In the genomic region with DNA sequence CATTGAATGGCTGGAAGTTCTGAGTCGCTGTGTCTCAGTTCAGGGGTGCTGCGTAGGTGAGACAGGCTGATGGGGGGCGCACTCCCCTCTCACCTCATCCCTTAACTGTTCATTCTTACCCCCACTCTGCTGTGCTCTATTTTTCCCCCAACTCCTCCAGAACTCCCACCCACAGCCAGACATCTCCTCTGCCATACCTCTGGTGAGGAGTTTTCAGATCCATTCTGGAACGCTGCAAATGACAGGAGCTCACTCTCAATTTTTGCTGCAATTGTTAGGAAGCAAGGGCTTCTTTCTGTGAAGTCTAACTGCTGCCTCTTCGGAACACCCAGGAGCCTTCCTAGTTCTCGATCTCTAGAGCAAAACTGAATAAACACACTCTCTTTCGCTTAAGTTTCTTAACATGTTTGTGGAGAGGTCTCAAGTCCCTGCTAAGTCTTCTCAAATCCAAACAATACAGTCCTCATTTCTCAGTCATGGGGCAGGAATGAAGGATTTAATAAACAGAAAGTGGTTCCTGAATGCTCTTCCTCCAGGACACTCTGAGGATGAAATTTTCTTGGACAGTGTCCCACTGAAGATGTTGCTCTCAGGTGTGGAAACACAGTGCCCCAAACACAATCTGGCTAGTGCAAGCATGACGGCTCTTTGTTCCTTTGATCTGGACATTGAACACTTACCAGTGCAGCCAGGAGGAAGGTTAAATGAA, we compare ENCODE assay signal across 16 cellular contexts.
"Had no signal": no experiment of that assay in that cellular context is flagged by ENCODE, and none has a peak within 500 bp of the region (broad histone marks: within the 10 kb centered on the region; RNA-seq: fewer than 3 reads in every experiment).

No MANE protein-coding gene starts in this region.

- H3K9me3 Mint-ChIP-seq: stimulated activated naive CD8-positive, alpha-beta T cell treated with anti-CD3 and anti-CD28 coated beads, Interleukin-15, Interleukin-2, amounts not matched to agents 100 ng/mL and 50 ng/mL, for 24 hours had no signal

- DNase-seq: activated CD4-positive, alpha-beta T cell treated with anti-CD3 and anti-CD28 coated beads for 1 hour; activated CD4-positive, alpha-beta T cell treated with anti-CD3 and anti-CD28 coated beads, Interleukin-2, amount 50 U/mL, for 48 hours; activated CD8-positive, alpha-beta memory T cell treated with anti-CD3 and anti-CD28 coated beads, Interleukin-2, amount 10 ng/mL, durations not matched to agents 7 days and 5 days; activated gamma-delta T cell; activated T-cell treated with anti-CD3 and anti-CD28 coated beads, Interleukin-2, amount 50 U/mL, for 48 hours; amygdala; brain microvascular endothelial cell; esophagus squamous epithelium; naive thymus-derived CD4-positive, alpha-beta T cell; stimulated activated CD4-positive, alpha-beta T cell treated with anti-CD3 and anti-CD28 coated beads, Interleukin-4, amount 100 ng/mL, for 24 hours; testis had no signal

- H3K27me3 Mint-ChIP-seq: activated CD8-positive, alpha-beta memory T cell treated with anti-CD3 and anti-CD28 coated beads, Interleukin-2, amount 10 ng/mL, durations not matched to agents 7 days and 5 days; activated naive CD8-positive, alpha-beta T cell; naive thymus-derived CD4-positive, alpha-beta T cell; stimulated activated naive CD8-positive, alpha-beta T cell treated with anti-CD3 and anti-CD28 coated beads, Interleukin-15, Interleukin-2, amounts not matched to agents 100 ng/mL and 50 ng/mL, for 24 hours had no signal

- H3K27ac ChIP-seq: brain microvascular endothelial cell, esophagus squamous epithelium, hepatocyte, testis had no signal

- H3K4me2 ChIP-seq: hepatocyte had no signal

- H3K79me2 ChIP-seq: hepatocyte had no signal

- H3K27me3 ChIP-seq: brain microvascular endothelial cell, esophagus squamous epithelium, gastroesophageal sphincter, hepatocyte, testis had no signal

- H3K27ac Mint-ChIP-seq: activated CD8-positive, alpha-beta memory T cell treated with anti-CD3 and anti-CD28 coated beads, Interleukin-2, amount 10 ng/mL, durations not matched to agents 7 days and 5 days; activated naive CD8-positive, alpha-beta T cell; stimulated activated naive CD8-positive, alpha-beta T cell treated with anti-CD3 and anti-CD28 coated beads, Interleukin-15, Interleukin-2, amounts not matched to agents 100 ng/mL and 50 ng/mL, for 24 hours had no signal

- H3K4me3 Mint-ChIP-seq: activated CD8-positive, alpha-beta memory T cell treated with anti-CD3 and anti-CD28 coated beads, Interleukin-2, amount 10 ng/mL, durations not matched to agents 7 days and 5 days; activated naive CD8-positive, alpha-beta T cell; naive thymus-derived CD4-positive, alpha-beta T cell; stimulated activated naive CD8-positive, alpha-beta T cell treated with anti-CD3 and anti-CD28 coated beads, Interleukin-15, Interleukin-2, amounts not matched to agents 100 ng/mL and 50 ng/mL, for 24 hours had no signal

- H2AFZ ChIP-seq: hepatocyte had no signal

- ATAC-seq: activated CD8-positive, alpha-beta memory T cell treated with anti-CD3 and anti-CD28 coated beads, Interleukin-2, amount 10 ng/mL, durations not matched to agents 7 days and 5 days; gastroesophageal sphincter; naive thymus-derived CD4-positive, alpha-beta T cell had no signal

- FAIRE-seq: urothelium cell line had no signal

- H3K36me3 ChIP-seq: brain microvascular endothelial cell had no signal

- H3K9me3 ChIP-seq: esophagus squamous epithelium, gastroesophageal sphincter, testis had no signal

- H3K4me3 ChIP-seq: esophagus squamous epithelium, gastroesophageal sphincter, hepatocyte, testis had no signal
